8 cellular contexts compared by ENCODE assay signal in the genomic region with DNA sequence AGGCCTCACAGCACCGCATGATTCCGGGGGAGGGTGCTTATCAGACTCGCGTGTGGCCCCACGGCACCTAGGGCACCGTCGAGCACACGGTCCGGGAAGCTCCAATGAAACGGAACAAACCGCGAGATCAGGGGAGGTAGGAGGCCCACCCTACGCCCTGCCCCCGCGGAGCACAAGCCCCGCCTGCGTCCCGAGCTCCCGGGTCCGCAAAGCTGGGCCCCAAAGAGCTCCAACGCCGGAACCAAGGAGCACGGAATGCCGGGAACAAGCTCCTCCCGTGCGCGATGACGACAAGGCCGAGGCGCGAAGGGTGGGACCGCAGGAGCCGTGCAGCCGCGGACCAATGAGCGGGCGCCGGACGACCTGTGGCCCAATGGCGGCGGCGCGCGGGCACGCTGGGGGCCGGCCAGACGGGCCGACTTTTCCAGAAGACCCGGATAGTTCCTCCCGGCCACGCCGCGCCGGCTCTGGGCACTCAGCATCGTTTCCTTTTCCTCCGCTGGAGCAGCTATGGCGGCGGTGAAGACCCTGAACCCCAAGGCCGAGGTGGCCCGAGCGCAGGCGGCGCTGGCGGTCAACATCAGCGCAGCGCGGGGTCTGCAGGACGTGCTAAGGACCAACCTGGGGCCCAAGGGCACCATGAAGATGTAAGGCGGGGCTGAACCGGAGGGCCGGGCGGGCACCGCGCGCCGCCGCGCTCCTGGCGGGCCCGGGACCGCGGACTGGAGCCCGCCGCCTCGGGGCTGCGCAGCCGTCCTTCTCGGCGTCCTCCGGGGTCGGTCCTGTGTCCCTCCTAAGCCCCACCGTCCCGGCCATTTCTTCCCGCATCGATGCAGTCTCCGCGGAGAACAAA. TPM values are rescaled to one million over a fixed set of nuclear protein-coding genes. Genes with fewer than 3 reads are reported as not detected.
DNase-seq lines count a peak whose midpoint lies in the region; ATAC-seq and TF ChIP-seq lines count a peak whose summit lies in the region.

A gene with protein sequence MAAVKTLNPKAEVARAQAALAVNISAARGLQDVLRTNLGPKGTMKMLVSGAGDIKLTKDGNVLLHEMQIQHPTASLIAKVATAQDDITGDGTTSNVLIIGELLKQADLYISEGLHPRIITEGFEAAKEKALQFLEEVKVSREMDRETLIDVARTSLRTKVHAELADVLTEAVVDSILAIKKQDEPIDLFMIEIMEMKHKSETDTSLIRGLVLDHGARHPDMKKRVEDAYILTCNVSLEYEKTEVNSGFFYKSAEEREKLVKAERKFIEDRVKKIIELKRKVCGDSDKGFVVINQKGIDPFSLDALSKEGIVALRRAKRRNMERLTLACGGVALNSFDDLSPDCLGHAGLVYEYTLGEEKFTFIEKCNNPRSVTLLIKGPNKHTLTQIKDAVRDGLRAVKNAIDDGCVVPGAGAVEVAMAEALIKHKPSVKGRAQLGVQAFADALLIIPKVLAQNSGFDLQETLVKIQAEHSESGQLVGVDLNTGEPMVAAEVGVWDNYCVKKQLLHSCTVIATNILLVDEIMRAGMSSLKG (plus strand): TSS at position 427 of the 853 bp plus-strand sequence. CDS start 84 bp downstream, at position 511.
Gene PSPH (minus strand): TSS at position 106 of the 853 bp plus-strand sequence. CDS start 30,232 bp downstream, outside the sequence.

- no peak for TF ChIP-seq CTCF in DND-41 (IDR thresholded peaks at IDR 0.05; ENCODE audit: borderline replicate concordance, extremely low read depth, low read length, poor library complexity, severe bottlenecking)

- peak within 1 kb of the TSS; percentile 97 for H3K4me3 Mint-ChIP-seq in activated T-helper 1 cell treated with anti-CD3 and anti-CD28 coated beads, Interleukin-12 subunit alpha, Interleukin-12 subunit beta, Interleukin-2, Interleukin-4 antibody, amounts not matched to agents 30 ng/mL and 10 ng/mL and 1 ng/mL, durations not matched to agents 14 hours and 24 hours and 36 hours
- peak within 1 kb of the TSS; percentile 91 to 99 (median 96) for H3K4me3 Mint-ChIP-seq in naive thymus-derived CD4-positive, alpha-beta T cell
- peak within 1 kb of the TSS; percentile 89 to 96 for H3K4me3 Mint-ChIP-seq in stimulated activated naive B cell treated with anti-CD40 and anti-IgM and Interleukin-4, amounts not matched to agents 10 μg/mL and 1 μg/mL and 100 μg/mL, for 72 hours

- peaks cover 31% of the 10 kb centered on the region for H3K36me3 Mint-ChIP-seq in activated T-helper 1 cell treated with anti-CD3 and anti-CD28 coated beads, Interleukin-12 subunit alpha, Interleukin-12 subunit beta, Interleukin-2, Interleukin-4 antibody, amounts not matched to agents 30 ng/mL and 10 ng/mL and 1 ng/mL, durations not matched to agents 14 hours and 24 hours and 36 hours (ENCODE audit: low read depth)
- H3K36me3 Mint-ChIP-seq in naive thymus-derived CD4-positive, alpha-beta T cell: peaks cover 4 to 9% (median 7%) of the 10 kb centered on the region in 5 donors
- H3K36me3 Mint-ChIP-seq in stimulated activated naive B cell treated with anti-CD40 and anti-IgM and Interleukin-4, amounts not matched to agents 10 μg/mL and 1 μg/mL and 100 μg/mL, for 72 hours: peaks cover 12 to 24% of the 10 kb centered on the region in 2 donors

- H3K4me2 ChIP-seq in DND-41 (ENCODE audit: insufficient read depth, low read length) (peak within 1 kb of the TSS; percentile 82), GM23248 (ENCODE audit: unreplicated experiment) (peak within 1 kb of the TSS; percentile 99)

- intact Hi-C loops in activated T-helper 1 cell treated with anti-CD3 and anti-CD28 coated beads, Interleukin-12 subunit alpha, Interleukin-12 subunit beta, Interleukin-2, Interleukin-4 antibody, amounts not matched to agents 30 ng/mL and 10 ng/mL and 1 ng/mL, durations not matched to agents 14 hours and 24 hours and 36 hours (cut with micrococcal nuclease): loop anchor here (1.0 to 5.0 kb wide), 12 partner anchors 13 to 685 kb away; partner anchors contain the start of genes CHCHD2, MRPS17, NIPSNAP2 and SUMF2
- intact Hi-C loops in naive thymus-derived CD4-positive, alpha-beta T cell (cut with micrococcal nuclease): loop anchor here (1.0 to 5.0 kb wide), 11 partner anchors 13 to 1294 kb away; partner anchors contain the start of genes CHCHD2 (in 2 of the 2), MRPS17 (in 2 of the 2), SEC61G (in 2 of the 2) and SUMF2 (in 2 of the 2)

- ATAC-seq in DND-41 (ENCODE audit: insufficient read depth, low read depth): peak; percentile 91
- peak; percentile 95 for ATAC-seq in naive thymus-derived CD4-positive, alpha-beta T cell
- ATAC-seq in stimulated activated naive B cell treated with anti-CD40 and anti-IgM and Interleukin-4, amounts not matched to agents 10 μg/mL and 1 μg/mL and 100 μg/mL, for 72 hours (replicated peaks): peak; percentile 89 to 94

- no peaks in the 10 kb centered on the region for H3K27me3 Mint-ChIP-seq in activated T-helper 1 cell treated with anti-CD3 and anti-CD28 coated beads, Interleukin-12 subunit alpha, Interleukin-12 subunit beta, Interleukin-2, Interleukin-4 antibody, amounts not matched to agents 30 ng/mL and 10 ng/mL and 1 ng/mL, durations not matched to agents 14 hours and 24 hours and 36 hours (ENCODE audit: insufficient read depth)
- no peaks in the 10 kb centered on the region for H3K27me3 Mint-ChIP-seq in naive thymus-derived CD4-positive, alpha-beta T cell
- no peaks in the 10 kb centered on the region for H3K27me3 Mint-ChIP-seq in stimulated activated naive B cell treated with anti-CD40 and anti-IgM and Interleukin-4, amounts not matched to agents 10 μg/mL and 1 μg/mL and 100 μg/mL, for 72 hours

- H3K4me3 ChIP-seq in DND-41 (ENCODE audit: low read depth in 1 of 2, low read length in 2 of 2): peak within 1 kb of the TSS; percentile 96 to 97
- peak within 1 kb of the TSS; percentile 87 for H3K4me3 ChIP-seq in GM23248
- H3K4me3 ChIP-seq in naive thymus-derived CD4-positive, alpha-beta T cell (ENCODE audit: low read length): peak within 1 kb of the TSS; percentile 88

- H3K4me1 Mint-ChIP-seq in activated T-helper 1 cell treated with anti-CD3 and anti-CD28 coated beads, Interleukin-12 subunit alpha, Interleukin-12 subunit beta, Interleukin-2, Interleukin-4 antibody, amounts not matched to agents 30 ng/mL and 10 ng/mL and 1 ng/mL, durations not matched to agents 14 hours and 24 hours and 36 hours (ENCODE audit: low read depth): peaks cover 46% of the 10 kb centered on the region
- H3K4me1 Mint-ChIP-seq in naive thymus-derived CD4-positive, alpha-beta T cell: peaks cover 26 to 59% (median 45%) of the 10 kb centered on the region in 7 donors
- peaks cover 11 to 36% of the 10 kb centered on the region in 2 donors for H3K4me1 Mint-ChIP-seq in stimulated activated naive B cell treated with anti-CD40 and anti-IgM and Interleukin-4, amounts not matched to agents 10 μg/mL and 1 μg/mL and 100 μg/mL, for 72 hours

- no peaks in the 10 kb centered on the region for H3K9me2 ChIP-seq in GM23248 (ENCODE audit: insufficient read depth)

- H4K20me1 ChIP-seq in DND-41 (ENCODE audit: insufficient read depth, low read length) (peaks cover 5% of the 10 kb centered on the region), GM23248 (ENCODE audit: insufficient read depth) (no peaks in the 10 kb centered on the region)

- H3K9ac ChIP-seq in DND-41 (ENCODE audit: low read depth, low read length) (peak within 1 kb of the TSS; percentile 92), GM23248 (peak within 1 kb of the TSS; percentile 95)

- H3K27me3 ChIP-seq in DND-41 (ENCODE audit: insufficient read depth, low read length, poor library complexity): no peaks in the 10 kb centered on the region
- H3K27me3 ChIP-seq in GM23248 (replicated peaks; ENCODE audit: insufficient read depth): no peaks in the 10 kb centered on the region
- H3K27me3 ChIP-seq in naive thymus-derived CD4-positive, alpha-beta T cell (ENCODE audit: control insufficient read depth in 2 of 2, insufficient read depth in 2 of 2, low read length in 2 of 2): no peaks in the 10 kb centered on the region

- peak within 1 kb of the TSS; percentile 96 for H3K27ac ChIP-seq in DND-41 (ENCODE audit: low read length)
- peak within 1 kb of the TSS; percentile 82 for H3K27ac ChIP-seq in GM23248
- H3K27ac ChIP-seq in naive thymus-derived CD4-positive, alpha-beta T cell (ENCODE audit: low read depth, low read length): peak within 1 kb of the TSS; percentile 91

- H3K36me3 ChIP-seq in DND-41 (ENCODE audit: insufficient read depth, low read length) (peaks cover 47% of the 10 kb centered on the region), GM23248 (ENCODE audit: low read depth) (peaks cover 28% of the 10 kb centered on the region)
- peaks cover 7 to 34% (median 17%) of the 10 kb centered on the region in 3 experiments for H3K36me3 ChIP-seq in naive thymus-derived CD4-positive, alpha-beta T cell (ENCODE audit: control insufficient read depth in 2 of 3, insufficient read depth in 3 of 3, low read length in 3 of 3)

- H2AFZ ChIP-seq in DND-41 (ENCODE audit: low read depth, low read length): peak within 1 kb of the TSS; percentile 92
- H2AFZ ChIP-seq in GM23248: peak within 1 kb of the TSS; percentile 84

- H3K4me1 ChIP-seq in DND-41 (ENCODE audit: insufficient read depth, low read length): peaks cover 55% of the 10 kb centered on the region
- H3K4me1 ChIP-seq in GM23248 (ENCODE audit: insufficient read depth): peaks cover 15% of the 10 kb centered on the region
- H3K4me1 ChIP-seq in naive thymus-derived CD4-positive, alpha-beta T cell (ENCODE audit: control insufficient read depth in 2 of 2, insufficient read depth in 2 of 2, low read length in 2 of 2): peaks cover 6 to 9% of the 10 kb centered on the region in 2 donors

- 1% methylated on average over 90 to 92 of the region's 97 CpGs for WGBS in GM23248 (ENCODE audit: low coverage in 1 of 2, low lambda C conversion rate in 2 of 2, missing lambda C conversion rate in 2 of 2), 2 experiments

- in situ Hi-C loops in GM23248 (cut with MboI): loop anchor here (25.0 kb wide), 1 partner anchor 1289 kb away; the partner anchor contains the start of gene SEC61G

- H3K27ac Mint-ChIP-seq in activated T-helper 1 cell treated with anti-CD3 and anti-CD28 coated beads, Interleukin-12 subunit alpha, Interleukin-12 subunit beta, Interleukin-2, Interleukin-4 antibody, amounts not matched to agents 30 ng/mL and 10 ng/mL and 1 ng/mL, durations not matched to agents 14 hours and 24 hours and 36 hours: peak within 1 kb of the TSS; percentile 95
- peak within 1 kb of the TSS; percentile 78 to 96 (median 93) for H3K27ac Mint-ChIP-seq in naive thymus-derived CD4-positive, alpha-beta T cell
- H3K27ac Mint-ChIP-seq in stimulated activated naive B cell treated with anti-CD40 and anti-IgM and Interleukin-4, amounts not matched to agents 10 μg/mL and 1 μg/mL and 100 μg/mL, for 72 hours: peak within 1 kb of the TSS; percentile 94

- H3K9me3 ChIP-seq in DND-41 (ENCODE audit: insufficient read depth, low read length, severe bottlenecking) (no peaks in the 10 kb centered on the region), GM23248 (ENCODE audit: low read depth) (no peaks in the 10 kb centered on the region)
- no peaks in the 10 kb centered on the region for H3K9me3 ChIP-seq in naive thymus-derived CD4-positive, alpha-beta T cell (ENCODE audit: control insufficient read depth in 2 of 3, low read length in 3 of 3)

- DNase-seq in DND-41 (peak; percentile 97), GM23248 (peak; percentile 100), Kasumi-1 (lab: John Stamatoyannopoulos, UW) (peak; percentile 98 to 99), RPMI7951 (ENCODE audit: low read depth) (peak; percentile 99), fibroblast of gingiva (ENCODE audit: low read depth) (peak; percentile 99)
- DNase-seq in activated T-helper 1 cell treated with anti-CD3 and anti-CD28 coated beads, Interleukin-12 subunit alpha, Interleukin-12 subunit beta, Interleukin-2, Interleukin-4 antibody, amounts not matched to agents 30 ng/mL and 10 ng/mL and 1 ng/mL, durations not matched to agents 14 hours and 24 hours and 36 hours (ENCODE audit: low spot score): peak; percentile 89
- peak; percentile 74 to 93 (median 78) for DNase-seq in naive thymus-derived CD4-positive, alpha-beta T cell
- DNase-seq in stimulated activated naive B cell treated with anti-CD40 and anti-IgM and Interleukin-4, amounts not matched to agents 10 μg/mL and 1 μg/mL and 100 μg/mL, for 72 hours: peak; percentile 95

- POLR2A ChIA-PET in naive thymus-derived CD4-positive, alpha-beta T cell (lab: Charles Lee): interaction anchor here (0.6 to 1.9 kb wide), 15 partner anchors 13 to 686 kb away, joined by 3 to 37 read pairs (median 4); partner anchors contain the start of genes CHCHD2, LANCL2 and SUMF2

- CTCF ChIA-PET in naive thymus-derived CD4-positive, alpha-beta T cell (lab: Charles Lee): interaction anchor here (0.6 to 1.0 kb wide), 2 partner anchors 21 to 47 kb away, joined by 3 read pairs; no protein-coding TSS in a partner anchor

- H3K79me2 ChIP-seq in DND-41 (ENCODE audit: insufficient read depth, low read length): peaks cover 83% of the 10 kb centered on the region
- H3K79me2 ChIP-seq in GM23248 (ENCODE audit: insufficient read depth): peaks cover 68% of the 10 kb centered on the region

- H3K9me3 Mint-ChIP-seq in activated T-helper 1 cell treated with anti-CD3 and anti-CD28 coated beads, Interleukin-12 subunit alpha, Interleukin-12 subunit beta, Interleukin-2, Interleukin-4 antibody, amounts not matched to agents 30 ng/mL and 10 ng/mL and 1 ng/mL, durations not matched to agents 14 hours and 24 hours and 36 hours: no peaks in the 10 kb centered on the region
- H3K9me3 Mint-ChIP-seq in naive thymus-derived CD4-positive, alpha-beta T cell: peaks cover 0 to 2% (median 0%) of the 10 kb centered on the region in 11 donors
- H3K9me3 Mint-ChIP-seq in stimulated activated naive B cell treated with anti-CD40 and anti-IgM and Interleukin-4, amounts not matched to agents 10 μg/mL and 1 μg/mL and 100 μg/mL, for 72 hours: no peaks in the 10 kb centered on the region

- peaks cover 57% of the 10 kb centered on the region for H3F3A ChIP-seq in GM23248 (ENCODE audit: insufficient read depth)

RNA-seq across cellular contexts. Expression of the first gene that starts in this region (rescaled TPM):
- 113 and 147 TPM in 2 replicates for total RNA-seq in GM23248 (2014; rRNA removed; shearing (Covaris generic))
- polyA plus RNA-seq in GM23248 (2016; fragmentation: Nextera tagmentation; extraction: Ambion mirVana): 137 and 148 TPM in 2 replicates
- total RNA-seq in RPMI7951 (2014; rRNA removed; shearing (Covaris generic)): 372 and 490 TPM in 2 replicates
- total RNA-seq in activated T-helper 1 cell treated with anti-CD3 and anti-CD28 coated beads, Interleukin-12 subunit alpha, Interleukin-12 subunit beta, Interleukin-2, Interleukin-4 antibody, amounts not matched to agents 30 ng/mL and 10 ng/mL and 1 ng/mL, durations not matched to agents 14 hours and 24 hours and 36 hours: 308 TPM in 2 replicates
- 100 to 1,000 TPM in 1 of 5 experiments, 10 to 100 TPM in 4; 38.7 to 143 (median 58.6) TPM for total RNA-seq in naive thymus-derived CD4-positive, alpha-beta T cell
- 10 to 100 TPM; 78.9 to 97.9 TPM for polyA plus RNA-seq in naive thymus-derived CD4-positive, alpha-beta T cell

RNA-seq across cellular contexts. Expression of gene PSPH, which starts in this region (rescaled TPM):
- 62.5 and 68.6 TPM in 2 replicates for total RNA-seq in GM23248 (2014; rRNA removed; shearing (Covaris generic))
- polyA plus RNA-seq in GM23248 (2016; fragmentation: Nextera tagmentation; extraction: Ambion mirVana): 34.5 and 39.1 TPM in 2 replicates
- 82.3 and 98.0 TPM in 2 replicates for total RNA-seq in RPMI7951 (2014; rRNA removed; shearing (Covaris generic))
- total RNA-seq in activated T-helper 1 cell treated with anti-CD3 and anti-CD28 coated beads, Interleukin-12 subunit alpha, Interleukin-12 subunit beta, Interleukin-2, Interleukin-4 antibody, amounts not matched to agents 30 ng/mL and 10 ng/mL and 1 ng/mL, durations not matched to agents 14 hours and 24 hours and 36 hours: 17.3 and 19.3 TPM in 2 replicates
- total RNA-seq in naive thymus-derived CD4-positive, alpha-beta T cell: 10 to 100 TPM in 1 of 5 experiments, 1 to 10 TPM in 4; 3.5 to 10.4 (median 6.5) TPM
- 1 to 10 TPM; 6.5 to 8.2 TPM for polyA plus RNA-seq in naive thymus-derived CD4-positive, alpha-beta T cell

Comparison
In these comparisons a context has a peak if more than half of its experiments do, and no peak if none do; other contexts are left out.
1. Peak in every context shown above with its lines: DNase-seq, ATAC-seq, H3K4me3 ChIP-seq and H3K27ac ChIP-seq.